In the genomic region with DNA sequence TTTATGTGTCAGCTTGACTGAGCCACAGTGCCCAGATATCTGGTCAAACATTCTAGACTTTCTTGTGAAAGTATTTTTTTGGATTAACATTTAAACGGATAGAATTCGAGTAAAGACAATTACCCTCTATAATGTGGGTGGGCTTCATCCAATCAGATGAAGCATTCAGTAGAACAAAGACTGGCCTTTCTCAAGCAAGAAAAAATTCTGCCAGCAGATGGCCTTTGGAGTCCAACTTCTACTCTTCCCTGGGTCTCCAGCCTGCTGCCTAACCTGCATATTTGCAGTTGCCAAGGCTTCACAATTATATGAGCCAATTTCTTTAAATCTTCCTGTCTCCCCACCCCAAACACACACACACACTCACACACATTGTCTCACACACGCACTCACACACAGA, we compare ENCODE assay signal across 10 cellular contexts.
DNase-seq lines count a peak whose midpoint lies in the region; ATAC-seq and TF ChIP-seq lines count a peak whose summit lies in the region.
"Had no signal": no experiment of that assay in that cellular context is flagged by ENCODE, and none has a peak within 500 bp of the region (broad histone marks: within the 10 kb centered on the region; RNA-seq: fewer than 3 reads in every experiment).

No MANE protein-coding gene starts in this region.

- H3F3A ChIP-seq in Loucy (ENCODE audit: low read depth) = no peaks in the 10 kb centered on the region

- H3K79me2 ChIP-seq in Loucy (ENCODE audit: insufficient read depth, low read length) = no peaks in the 10 kb centered on the region

- H3K9ac ChIP-seq in Loucy (ENCODE audit: low read depth, low read length, poor library complexity, severe bottlenecking) = no peak overlapping the region

- no peaks in the 10 kb centered on the region for H4K20me1 ChIP-seq in Loucy (ENCODE audit: insufficient read depth, low read length, poor library complexity, severe bottlenecking)

- H3K9me3 ChIP-seq in Loucy (ENCODE audit: insufficient read depth, low read depth, low read length) (no peaks in the 10 kb centered on the region), upper lobe of left lung (no peaks in the 10 kb centered on the region), suprapubic skin (no peaks in the 10 kb centered on the region)

- H2AFZ ChIP-seq in Loucy (ENCODE audit: low read length) = no peak overlapping the region

- 5 to 20% methylated on average over 3 of the region's 3 CpGs for WGBS in upper lobe of left lung, 2 donors
- 25% methylated on average over 3 of the region's 3 CpGs for WGBS in suprapubic skin

- H3K9me2 ChIP-seq in Loucy (replicated peaks; ENCODE audit: low read depth, low read length) = no peaks in the 10 kb centered on the region

- no peak for ATAC-seq in upper lobe of left lung (ENCODE audit: low FRiP score in 2 of 2)

- TF ChIP-seq EP300 in upper lobe of left lung (IDR thresholded peaks at IDR 0.05) = no peak
- TF ChIP-seq EP300 in suprapubic skin (IDR thresholded peaks at IDR 0.05) = no peak

- no peaks in the 10 kb centered on the region for H3K27me3 ChIP-seq in Loucy (ENCODE audit: insufficient read depth, low read length, poor library complexity, severe bottlenecking)
- no peaks in the 10 kb centered on the region for H3K27me3 ChIP-seq in upper lobe of left lung
- no peaks in the 10 kb centered on the region for H3K27me3 ChIP-seq in suprapubic skin

- TF ChIP-seq CTCF in Loucy (conservative IDR thresholded peaks at IDR 0.05; ENCODE audit: low read length) = peak; percentile 60
- no peak for TF ChIP-seq CTCF in upper lobe of left lung (IDR thresholded peaks at IDR 0.05)
- TF ChIP-seq CTCF in suprapubic skin (IDR thresholded peaks at IDR 0.05) = no peak

- no peak overlapping the region for H3K27ac ChIP-seq in upper lobe of left lung
- H3K27ac ChIP-seq in suprapubic skin = no peak overlapping the region

- TF ChIP-seq POLR2A in upper lobe of left lung (IDR thresholded peaks at IDR 0.05) (no peak), suprapubic skin (IDR thresholded peaks at IDR 0.05) (no peak)

- H3K4me3 ChIP-seq in Loucy (ENCODE audit: low read length, poor library complexity, severe bottlenecking) (no peak overlapping the region), upper lobe of left lung (no peak overlapping the region), suprapubic skin (no peak overlapping the region)

- DNase-seq in NCI-H524 (lab: John Stamatoyannopoulos, UW) (peak; percentile 44 to 71), NCI-H524 treated with DMSO at 0.1 percent for 48 hours (lab: John Stamatoyannopoulos, UW) (no peak), SK-N-DZ (ENCODE audit: low spot score) (peak; percentile 52), lung microvascular endothelial cell (ENCODE audit: low read depth in 2 of 2) (peak; percentile 26 to 72), upper lobe of left lung (no peak), suprapubic skin (ENCODE audit: low spot score in 2 of 2) (no peak), GOT3 (lab: John Stamatoyannopoulos, UW) (no peak)
- DNase-seq: activated CD4-positive, CD25-positive, alpha-beta regulatory T cell treated with anti-CD3 and anti-CD28 coated beads, Interleukin-2, amount 50 U/mL, for 72 hours; stimulated activated CD4-positive, alpha-beta T cell treated with anti-CD3 and anti-CD28 coated beads, Interleukin-15, amount 100 ng/mL, for 24 hours had no signal

- no peak overlapping the region for H3K4me2 ChIP-seq in Loucy (ENCODE audit: low read depth, low read length, poor library complexity, severe bottlenecking)

- H3K36me3 ChIP-seq in Loucy (ENCODE audit: insufficient read depth, low read length) = no peaks in the 10 kb centered on the region
- no peaks in the 10 kb centered on the region for H3K36me3 ChIP-seq in upper lobe of left lung
- no peaks in the 10 kb centered on the region for H3K36me3 ChIP-seq in suprapubic skin

- H3K4me1 ChIP-seq in Loucy (ENCODE audit: insufficient read depth, low read length, poor library complexity, severe bottlenecking) (no peaks in the 10 kb centered on the region), upper lobe of left lung (no peaks in the 10 kb centered on the region), suprapubic skin (no peaks in the 10 kb centered on the region)

Comparison
In these comparisons a context has a peak if more than half of its experiments do, and no peak if none do; other contexts are left out.
1. DNase-seq: peak in NCI-H524 (2 of 2), SK-N-DZ (single experiment) and lung microvascular endothelial cell (2 of 2); none in NCI-H524 treated with DMSO at 0.1 percent for 48 hours (single experiment), upper lobe of left lung (0 of 2), suprapubic skin (0 of 2) and GOT3 (single experiment).